ENCODE assay signal across 18 cellular contexts in genomic region chr18:23352042-23352441, GRCh38.
DNase-seq lines count a peak whose midpoint lies in the region; ATAC-seq and TF ChIP-seq lines count a peak whose summit lies in the region.
"Had no signal": no experiment of that assay in that cellular context is flagged by ENCODE, and none has a peak within 500 bp of the region (broad histone marks: within the 10 kb centered on the region; RNA-seq: fewer than 3 reads in every experiment).

No MANE protein-coding gene starts in this region.

- no peak overlapping the region for H3K4me2 ChIP-seq in GM23338
- H3K4me2 ChIP-seq: BLaER1 had no signal

- no peak for TF ChIP-seq CTCF in GM23338 (conservative IDR thresholded peaks at IDR 0.05; ENCODE audit: low read depth in 2 of 2)
- TF ChIP-seq CTCF in ascending aorta (IDR thresholded peaks at IDR 0.05) = no peak
- no peak for TF ChIP-seq CTCF in mesothelial cell of epicardium (IDR thresholded peaks at IDR 0.05; ENCODE audit: unreplicated experiment)

- no peak for DNase-seq in GM23338 (ENCODE audit: low spot score)
- no peak for DNase-seq in ascending aorta (ENCODE audit: low spot score in 2 of 2)
- DNase-seq in mesothelial cell of epicardium (ENCODE audit: low spot score in 2 of 2, unreplicated experiment in 2 of 2) = no peak
- DNase-seq in SK-N-DZ (ENCODE audit: low spot score) = no peak
- no peak for DNase-seq in NCI-H2107 treated with DMSO at 0.1 percent for 48 hours (lab: John Stamatoyannopoulos, UW; ENCODE audit: unreplicated experiment)
- no peak for DNase-seq in DMS114 treated with DMSO at 0.1 percent for 48 hours (lab: John Stamatoyannopoulos, UW; ENCODE audit: unreplicated experiment)
- DNase-seq: ACHN; AML-193; CD4-positive, alpha-beta memory T cell; DMS79 treated with DMSO at 0.1 percent for 48 hours; EL; GM23248; HCEC 1CT; KBM-7 had no signal

- H3K27me3 ChIP-seq in GM23338 (ENCODE audit: insufficient read depth) = no peaks in the 10 kb centered on the region
- no peaks in the 10 kb centered on the region for H3K27me3 ChIP-seq in ascending aorta
- H3K27me3 ChIP-seq: BLaER1 had no signal

- H2AFZ ChIP-seq in GM23338 = no peak overlapping the region
- H2AFZ ChIP-seq: GM23248 had no signal

- H3K9me3 Mint-ChIP-seq in GM23338 (no peaks in the 10 kb centered on the region), mesothelial cell of epicardium (peaks cover 15% of the 10 kb centered on the region)

- peak overlapping the region; percentile 24; the same call in 1 of the 2 replicates for H3K27ac Mint-ChIP-seq in GM23338
- peak overlapping the region; percentile 23 for H3K27ac Mint-ChIP-seq in mesothelial cell of epicardium
- H3K27ac Mint-ChIP-seq: CD4-positive, alpha-beta memory T cell had no signal

- no peaks in the 10 kb centered on the region for H3K9me2 ChIP-seq in GM23338 (ENCODE audit: insufficient read depth)

- H3F3A ChIP-seq in GM23338 (replicated peaks; ENCODE audit: low read depth) = no peaks in the 10 kb centered on the region

- no peaks in the 10 kb centered on the region for H3K79me2 ChIP-seq in GM23338 (replicated peaks; ENCODE audit: insufficient read depth)

- no peak overlapping the region for H3K4me3 Mint-ChIP-seq in GM23338
- H3K4me3 Mint-ChIP-seq in mesothelial cell of epicardium = no peak overlapping the region
- H3K4me3 Mint-ChIP-seq: CD14-positive monocyte; CD4-positive, alpha-beta memory T cell; IgD-negative memory B cell had no signal

- no peak for ATAC-seq in GM23338
- no peak for ATAC-seq in GM18858 (IDR thresholded peaks at IDR 0.05; ENCODE audit: unreplicated experiment)

- H3K36me3 ChIP-seq in GM23338 (ENCODE audit: insufficient read depth) (no peaks in the 10 kb centered on the region), ascending aorta (no peaks in the 10 kb centered on the region)

- H3K27ac ChIP-seq in GM23338 (ENCODE audit: low read depth) (no peak overlapping the region), ascending aorta (peak overlapping the region; percentile 37 to 56)
- H3K27ac ChIP-seq: BLaER1, GM23248 had no signal

- H3K4me3 ChIP-seq in GM23338 (no peak overlapping the region), ascending aorta (no peak overlapping the region)
- H3K4me3 ChIP-seq: BLaER1, GM23248 had no signal

- peaks cover 9% of the 10 kb centered on the region for H3K4me1 Mint-ChIP-seq in GM23338
- peaks cover 13% of the 10 kb centered on the region for H3K4me1 Mint-ChIP-seq in mesothelial cell of epicardium
- H3K4me1 Mint-ChIP-seq: CD4-positive, alpha-beta memory T cell had no signal

- H3K4me1 ChIP-seq in GM23338 (ENCODE audit: insufficient read depth) = peaks cover 5% of the 10 kb centered on the region
- peaks cover 21 to 24% of the 10 kb centered on the region in 2 donors for H3K4me1 ChIP-seq in ascending aorta
- H3K4me1 ChIP-seq: BLaER1 had no signal

- H3K27me3 Mint-ChIP-seq in GM23338 (ENCODE audit: insufficient read depth, low read depth, poor library complexity) (peaks cover 1% of the 10 kb centered on the region), mesothelial cell of epicardium (ENCODE audit: low read depth) (no peaks in the 10 kb centered on the region)
- H3K27me3 Mint-ChIP-seq: CD4-positive, alpha-beta memory T cell; IgD-negative memory B cell had no signal

- intact Hi-C loops in ascending aorta (cut with DNase I) = loop anchor here (2.0 kb wide), 1 partner anchor 39 kb away; no protein-coding TSS in a partner anchor

- H4K20me1 ChIP-seq in GM23338 (replicated peaks; ENCODE audit: insufficient read depth) = no peaks in the 10 kb centered on the region
- H4K20me1 ChIP-seq: BLaER1 had no signal

- H3K36me3 Mint-ChIP-seq in GM23338 (ENCODE audit: low read depth) (peaks cover 13% of the 10 kb centered on the region), mesothelial cell of epicardium (peaks cover 46% of the 10 kb centered on the region)

- no peaks in the 10 kb centered on the region for H3K9me3 ChIP-seq in ascending aorta

TF ChIP-seq in GM23338, 12 proteins besides CTCF, POLR2A, EP300 and RAD21 (continues in another document):
- TF ChIP-seq REST (IDR thresholded peaks at IDR 0.05; ENCODE audit: unreplicated experiment) = no peak
- no peak for TF ChIP-seq CREB1 (CRISPR knock-in tag; IDR thresholded peaks at IDR 0.05; ENCODE audit: low read depth)
- TF ChIP-seq NANOG (IDR thresholded peaks at IDR 0.05; ENCODE audit: borderline replicate concordance) = no peak
- TF ChIP-seq ZNF114 (CRISPR knock-in tag; IDR thresholded peaks at IDR 0.05) = no peak
- TF ChIP-seq JUNB (IDR thresholded peaks at IDR 0.05; ENCODE audit: unreplicated experiment) = no peak
- no peak for TF ChIP-seq STAT1 (IDR thresholded peaks at IDR 0.05; ENCODE audit: unreplicated experiment)
- TF ChIP-seq EZH2phosphoT487 (IDR thresholded peaks at IDR 0.05; ENCODE audit: unreplicated experiment) = no peak
- TF ChIP-seq ETS1 (IDR thresholded peaks at IDR 0.05) = no peak
